Comparison of ENCODE assay signal across 11 cellular contexts in genomic region chr1:214187152-214187900, GRCh38.
A peak's percentile ranks its signal among the peaks of the same experiment; 100 is the strongest.
DNase-seq lines count a peak whose midpoint lies in the region; ATAC-seq, FAIRE-seq and TF ChIP-seq lines count a peak whose summit lies in the region.
"Had no signal": no experiment of that assay in that cellular context is flagged by ENCODE, and none has a peak within 500 bp of the region (broad histone marks: within the 10 kb centered on the region; RNA-seq: fewer than 3 reads in every experiment).

No MANE protein-coding gene starts in this region.

- no peak overlapping the region for H3K27ac ChIP-seq in breast epithelium
- no peak overlapping the region for H3K27ac ChIP-seq in HepG2 (ENCODE audit: extremely low read length, insufficient read depth, low read length)
- H3K27ac ChIP-seq in tibial artery, result no peak overlapping the region
- H3K27ac ChIP-seq in ovary, result no peak overlapping the region
- H3K27ac ChIP-seq: neutrophil had no signal

- intact Hi-C loops in breast epithelium (cut with DNase I; ENCODE audit: low total_unique reads), result no loop called here
- intact Hi-C loops in MCF 10A (cut with micrococcal nuclease), result no loop called here
- intact Hi-C loops in HepG2 (cut with micrococcal nuclease; ENCODE audit: unreplicated experiment), result no loop called here
- intact Hi-C loops in tibial artery (cut with DNase I; ENCODE audit: low total_unique reads), result no loop called here
- intact Hi-C loops in ovary (cut with DNase I), result no loop called here

- H3K36me3 ChIP-seq in breast epithelium (no peaks in the 10 kb centered on the region), HepG2 (replicated peaks in 1 of 2; ENCODE audit: control insufficient read depth in 1 of 2, insufficient read depth in 2 of 2, low read length in 2 of 2) (no peaks in the 10 kb centered on the region), tibial artery (no peaks in the 10 kb centered on the region), ovary (no peaks in the 10 kb centered on the region)
- H3K36me3 ChIP-seq: neutrophil had no signal

- ATAC-seq in HepG2, result peak; percentile 34; the same call in 1 of the 3 replicates
- ATAC-seq: effector memory CD8-positive, alpha-beta T cell had no signal

- H3K4me3 ChIP-seq in breast epithelium (peak overlapping the region; percentile 3 to 61 (median 28)), HepG2 (replicated peaks in 1 of 3; ENCODE audit: insufficient read depth in 1 of 3, low read depth in 2 of 3, low read length in 3 of 3) (peak overlapping the region in 1 of 3 experiments; percentile 9; a peak in 1 of 6 replicates), tibial artery (peak overlapping the region; percentile 12), ovary (no peak overlapping the region)

- no peak overlapping the region for H3K9ac ChIP-seq in HepG2 (ENCODE audit: insufficient read depth, low read depth, low read length)

- no peak overlapping the region for H2AFZ ChIP-seq in HepG2 (ENCODE audit: low read length)

- peaks cover 8% of the 10 kb centered on the region for H3K9me3 Mint-ChIP-seq in MCF 10A (ENCODE audit: unreplicated experiment)
- H3K9me3 Mint-ChIP-seq: effector memory CD8-positive, alpha-beta T cell had no signal

- peaks cover 0 to 37% of the 10 kb centered on the region in 2 donors for H3K27me3 ChIP-seq in breast epithelium
- peaks cover 0 to 22% of the 10 kb centered on the region in 2 experiments; a peak in 3 of 5 replicates for H3K27me3 ChIP-seq in HepG2 (ENCODE audit: control insufficient read depth in 1 of 2, insufficient read depth in 2 of 2, low read length in 2 of 2)
- peaks cover 0 to 32% of the 10 kb centered on the region in 2 donors for H3K27me3 ChIP-seq in tibial artery
- no peaks in the 10 kb centered on the region for H3K27me3 ChIP-seq in ovary

- no peaks in the 10 kb centered on the region for H4K20me1 ChIP-seq in HepG2 (ENCODE audit: insufficient read depth, low read length)

- BruUV-seq in MCF 10A (replicated peaks; lab: Mats Ljungman, UMichigan), result no TSS peak
- BruUV-seq in HepG2 (replicated peaks; lab: Mats Ljungman, UMichigan), result no TSS peak

- peaks cover 90% of the 10 kb centered on the region for H3K27me3 Mint-ChIP-seq in MCF 10A (ENCODE audit: insufficient read depth, unreplicated experiment)

- no peaks in the 10 kb centered on the region for H3K79me2 ChIP-seq in HepG2 (ENCODE audit: insufficient read depth, low read length)

- in situ Hi-C loops in HepG2 (cut with HindIII; ENCODE audit: extremely low pct_ligation_motif_present, low pct_unique_long_range_greater_than_20kb), result no loop called here

- DNase-seq in breast epithelium (ENCODE audit: low spot score in 2 of 2) (no peak), MCF 10A (ENCODE audit: unreplicated experiment) (no peak), cerebellum (ENCODE audit: low spot score) (peak; percentile 15), HepG2 (ENCODE audit: low spot score) (no peak), tibial artery (no peak), superior temporal gyrus (ENCODE audit: extremely low spot score) (no peak), GM20000 (ENCODE audit: low spot score) (no peak), ovary (no peak)
- DNase-seq: effector memory CD8-positive, alpha-beta T cell had no signal

- H3K4me2 ChIP-seq in HepG2 (ENCODE audit: low read depth, low read length), result peak overlapping the region; percentile 40

- WGBS in HepG2 (ENCODE audit: low lambda C conversion rate), result 49% methylated on average over 40 of the region's 49 CpGs
- 3 to 4% (median 3%) methylated on average over 48 to 49 of the region's 49 CpGs for WGBS in ovary, 3 donors

- no peak overlapping the region for H3K4me3 Mint-ChIP-seq in MCF 10A (ENCODE audit: unreplicated experiment)
- H3K4me3 Mint-ChIP-seq: effector memory CD8-positive, alpha-beta T cell had no signal

- no peak overlapping the region for H3K27ac Mint-ChIP-seq in MCF 10A (ENCODE audit: low read depth, unreplicated experiment)
- H3K27ac Mint-ChIP-seq: CD14-positive monocyte; effector memory CD8-positive, alpha-beta T cell had no signal

- H3K9me3 ChIP-seq in breast epithelium (peaks cover 0 to 7% of the 10 kb centered on the region in 2 donors), HepG2 (ENCODE audit: low read length) (no peaks in the 10 kb centered on the region), tibial artery (no peaks in the 10 kb centered on the region), ovary (no peaks in the 10 kb centered on the region)
- H3K9me3 ChIP-seq: neutrophil had no signal

- FAIRE-seq in HepG2 (lab: Jason Lieb, UNC), result no peak

- CTCF ChIA-PET in MCF 10A (lab: Yijun Ruan, JAX) (interaction anchor here (0.7 to 2.8 kb wide), 4 partner anchors 9 to 144 kb away, joined by 3 to 9 read pairs (median 7); no protein-coding TSS in a partner anchor), HepG2 (lab: Yijun Ruan, JAX; ENCODE audit: low intra/inter-chr PET ratio, low total read pairs) (no interaction called here)

- no peak for TF ChIP-seq CTCF in breast epithelium (IDR thresholded peaks at IDR 0.05)
- TF ChIP-seq CTCF in MCF 10A (IDR thresholded peaks at IDR 0.05; ENCODE audit: unreplicated experiment), result no peak
- TF ChIP-seq CTCF in HepG2 (CRISPR knock-in tag; IDR thresholded peaks at IDR 0.05), result no peak
- TF ChIP-seq CTCF in tibial artery (IDR thresholded peaks at IDR 0.05), result no peak
- no peak for TF ChIP-seq CTCF in GM20000 (IDR thresholded peaks at IDR 0.05; ENCODE audit: extremely low read depth, missing control alignments)
- TF ChIP-seq CTCF in ovary (IDR thresholded peaks at IDR 0.05), result no peak

- no peaks in the 10 kb centered on the region for H3K4me1 Mint-ChIP-seq in MCF 10A (ENCODE audit: insufficient read depth, unreplicated experiment)

- POLR2A ChIA-PET in MCF 10A (lab: Yijun Ruan, JAX) (no interaction called here), HepG2 (lab: Yijun Ruan, JAX) (no interaction called here)

- TF ChIP-seq EP300 in HepG2 (IDR thresholded peaks at IDR 0.05; ENCODE audit: low read depth in 2 of 2, low read length in 2 of 2) (no peak), HepG2 (CRISPR knock-in tag; IDR thresholded peaks at IDR 0.05; ENCODE audit: borderline replicate concordance) (no peak), ovary (IDR thresholded peaks at IDR 0.05) (no peak)

- H3K36me3 Mint-ChIP-seq in MCF 10A (ENCODE audit: insufficient read depth, unreplicated experiment), result no peaks in the 10 kb centered on the region
- H3K36me3 Mint-ChIP-seq: CD14-positive monocyte had no signal

- no peak for TF ChIP-seq RAD21 in HepG2 (CRISPR knock-in tag; IDR thresholded peaks at IDR 0.05)

- TF ChIP-seq POLR2A in breast epithelium (IDR thresholded peaks at IDR 0.05) (no peak), HepG2 (IDR thresholded peaks at IDR 0.05; ENCODE audit: insufficient read depth in 1 of 2, low read depth in 2 of 2, low read length in 2 of 2) (no peak), ovary (IDR thresholded peaks at IDR 0.05) (no peak)

- H3K4me1 ChIP-seq in breast epithelium, result no peaks in the 10 kb centered on the region
- peaks cover 12% of the 10 kb centered on the region; the same call in 1 of the 2 replicates for H3K4me1 ChIP-seq in HepG2 (ENCODE audit: insufficient read depth, low read length)
- peaks cover 0 to 7% (median 0%) of the 10 kb centered on the region in 4 donors for H3K4me1 ChIP-seq in tibial artery
- no peaks in the 10 kb centered on the region for H3K4me1 ChIP-seq in ovary (ENCODE audit: insufficient read depth)

TF ChIP-seq in HepG2, 621 proteins besides CTCF, POLR2A, EP300 and RAD21:
- TF ChIP-seq GLMP (CRISPR knock-in tag; IDR thresholded peaks at IDR 0.05; ENCODE audit: borderline replicate concordance) (no peak), CEBPB (IDR thresholded peaks at IDR 0.05; ENCODE audit: borderline replicate concordance, low read depth, low read length) (0 out of 2 replicates have a peak, but pooled peaks have one; percentile 35), CEBPG (CRISPR knock-in tag; IDR thresholded peaks at IDR 0.05) (0 out of 2 replicates have a peak, but pooled peaks have one; percentile 13), HNRNPLL (IDR thresholded peaks at IDR 0.05; ENCODE audit: low read depth, low read length, poor library complexity, severe bottlenecking) (peak; percentile 26), ZNF687 (CRISPR knock-in tag; IDR thresholded peaks at IDR 0.05) (peak; percentile 33)
